In genomic region chr18:8426401-8426800, GRCh38 we compare ENCODE assay signal across 11 cellular contexts.
DNase-seq lines count a peak whose midpoint lies in the region; ATAC-seq and TF ChIP-seq lines count a peak whose summit lies in the region.
"Had no signal": no experiment of that assay in that cellular context is flagged by ENCODE, and none has a peak within 500 bp of the region (broad histone marks: within the 10 kb centered on the region; RNA-seq: fewer than 3 reads in every experiment).

No MANE protein-coding gene starts in this region.

- H3K9me3 ChIP-seq in breast epithelium (no peaks in the 10 kb centered on the region), OCI-LY3 (ENCODE audit: insufficient read depth, low read length) (no peaks in the 10 kb centered on the region), upper lobe of right lung (no peaks in the 10 kb centered on the region)
- H3K9me3 ChIP-seq: gastrocnemius medialis had no signal

- CTCF ChIA-PET in MCF 10A (lab: Yijun Ruan, JAX), result interaction anchor here (0.6 to 2.2 kb wide), 5 partner anchors 10 to 1200 kb away, joined by 3 to 6 read pairs (median 4); no protein-coding TSS in a partner anchor

- H3K4me1 Mint-ChIP-seq in MCF 10A (ENCODE audit: insufficient read depth, unreplicated experiment), result peaks cover 6% of the 10 kb centered on the region

- no TSS peak for BruUV-seq in MCF 10A (replicated peaks; lab: Mats Ljungman, UMichigan)

- no peak overlapping the region for H3K4me2 ChIP-seq in OCI-LY3 (ENCODE audit: low read length)

- H3K27me3 Mint-ChIP-seq in MCF 10A (ENCODE audit: insufficient read depth, unreplicated experiment), result no peaks in the 10 kb centered on the region

- H3K79me2 ChIP-seq in OCI-LY3 (ENCODE audit: low read length), result no peaks in the 10 kb centered on the region

- H3K27ac ChIP-seq in breast epithelium (no peak overlapping the region), OCI-LY3 (ENCODE audit: low read length) (no peak overlapping the region), upper lobe of right lung (no peak overlapping the region)
- H3K27ac ChIP-seq: gastrocnemius medialis had no signal

- H4K20me1 ChIP-seq in OCI-LY3 (ENCODE audit: insufficient read depth, low read length), result no peaks in the 10 kb centered on the region

- H3K4me3 ChIP-seq in breast epithelium (no peak overlapping the region), OCI-LY3 (ENCODE audit: low read length) (no peak overlapping the region), fibroblast of pulmonary artery (replicated peaks; ENCODE audit: low read depth, low read length) (no peak overlapping the region), upper lobe of right lung (no peak overlapping the region)
- H3K4me3 ChIP-seq: gastrocnemius medialis had no signal

- no peak overlapping the region for H3K4me3 Mint-ChIP-seq in MCF 10A (ENCODE audit: unreplicated experiment)

- no peaks in the 10 kb centered on the region for H3K36me3 Mint-ChIP-seq in MCF 10A (ENCODE audit: insufficient read depth, unreplicated experiment)

- no peaks in the 10 kb centered on the region for H3K9me3 Mint-ChIP-seq in MCF 10A (ENCODE audit: unreplicated experiment)

- TF ChIP-seq CTCF in MCF 10A (IDR thresholded peaks at IDR 0.05; ENCODE audit: unreplicated experiment), result peak; percentile 30
- no peak for TF ChIP-seq CTCF in breast epithelium (IDR thresholded peaks at IDR 0.05)
- peak; percentile 45 for TF ChIP-seq CTCF in OCI-LY3 (IDR thresholded peaks at IDR 0.05; ENCODE audit: low read depth, low read length)
- TF ChIP-seq CTCF in fibroblast of pulmonary artery (IDR thresholded peaks at IDR 0.05; ENCODE audit: low read length, missing control alignments), result peak; percentile 18
- peak; percentile 24 for TF ChIP-seq CTCF in upper lobe of right lung (IDR thresholded peaks at IDR 0.05)

- ATAC-seq in upper lobe of right lung (peak; percentile 39), left lobe of liver (no peak)
- ATAC-seq: gastrocnemius medialis had no signal

- no peaks in the 10 kb centered on the region for H3K36me3 ChIP-seq in breast epithelium
- H3K36me3 ChIP-seq in OCI-LY3 (replicated peaks; ENCODE audit: low read depth, low read length), result no peaks in the 10 kb centered on the region
- H3K36me3 ChIP-seq in upper lobe of right lung, result no peaks in the 10 kb centered on the region
- H3K36me3 ChIP-seq: gastrocnemius medialis had no signal

- DNase-seq in MCF 10A (ENCODE audit: unreplicated experiment) (no peak), breast epithelium (ENCODE audit: low spot score in 2 of 2) (no peak), fibroblast of pulmonary artery (ENCODE audit: low read depth) (no peak), upper lobe of right lung (no peak), left lobe of liver (ENCODE audit: low spot score) (no peak), NK-92 (lab: John Stamatoyannopoulos, UW; ENCODE audit: unreplicated experiment) (no peak), inferior parietal cortex (ENCODE audit: extremely low spot score) (no peak)
- DNase-seq: activated naive CD4-positive, alpha-beta T cell; gastrocnemius medialis; NCI-H1105 treated with DMSO at 0.1 percent for 48 hours had no signal

- intact Hi-C loops in MCF 10A (cut with micrococcal nuclease), result no loop called here
- intact Hi-C loops in breast epithelium (cut with DNase I; ENCODE audit: low total_unique reads), result no loop called here
- intact Hi-C loops in upper lobe of right lung (cut with DNase I), result no loop called here

- POLR2A ChIA-PET in MCF 10A (lab: Yijun Ruan, JAX), result interaction anchor here (1.1 kb wide), 1 partner anchor 87 kb away, joined by 3 read pairs; no protein-coding TSS in a partner anchor

- H2AFZ ChIP-seq in OCI-LY3 (ENCODE audit: low read depth, low read length), result no peak overlapping the region

- no peak overlapping the region for H3K27ac Mint-ChIP-seq in MCF 10A (ENCODE audit: low read depth, unreplicated experiment)

- TF ChIP-seq POLR2A in breast epithelium (IDR thresholded peaks at IDR 0.05), result no peak

- H3K4me1 ChIP-seq in breast epithelium (no peaks in the 10 kb centered on the region), OCI-LY3 (ENCODE audit: low read length) (no peaks in the 10 kb centered on the region), upper lobe of right lung (no peaks in the 10 kb centered on the region)
- H3K4me1 ChIP-seq: gastrocnemius medialis had no signal

- H3K9ac ChIP-seq in OCI-LY3 (ENCODE audit: low read length), result no peak overlapping the region

- no peaks in the 10 kb centered on the region for H3K27me3 ChIP-seq in breast epithelium
- no peaks in the 10 kb centered on the region for H3K27me3 ChIP-seq in OCI-LY3 (ENCODE audit: low read depth, low read length)
- no peaks in the 10 kb centered on the region for H3K27me3 ChIP-seq in upper lobe of right lung
- H3K27me3 ChIP-seq: gastrocnemius medialis had no signal

Comparison
In these comparisons a context has a peak if more than half of its experiments do, and no peak if none do; other contexts are left out.
1. CTCF ChIP-seq: peak in MCF 10A (single experiment), OCI-LY3 (single experiment), fibroblast of pulmonary artery (single experiment) and upper lobe of right lung (single experiment); none in breast epithelium (0 of 3).